ENCODE assay signal across 32 cellular contexts in genomic region chr16:49867234-49867633, GRCh38. TPM values are rescaled to one million over a fixed set of nuclear protein-coding genes. Genes with fewer than 3 reads are reported as not detected.
"Had no signal": no experiment of that assay in that cellular context is flagged by ENCODE, and none has a peak within 500 bp of the region (broad histone marks: within the 10 kb centered on the region; RNA-seq: fewer than 3 reads in every experiment).

No MANE protein-coding gene starts in this region.

- FAIRE-seq: astrocyte, frontal cortex, pancreas, small intestine had no signal

- H3K36me3 ChIP-seq: neutrophil, pancreas, prostate gland, sigmoid colon, stomach, suprapubic skin, tibial artery, upper lobe of right lung had no signal

- ATAC-seq: left colon; naive thymus-derived CD4-positive, alpha-beta T cell; stimulated activated naive B cell treated with anti-CD40 and anti-IgM and Interleukin-4, amounts not matched to agents 10 μg/mL and 1 μg/mL and 100 μg/mL, for 72 hours had no signal

- H3K27me3 ChIP-seq: pancreas, sigmoid colon, tibial artery, upper lobe of right lung had no signal

- DNase-seq: activated CD4-positive, alpha-beta memory T cell treated with anti-CD3 and anti-CD28 coated beads, Interleukin-2, amount 10 ng/mL, durations not matched to agents 7 days and 5 days; activated CD4-positive, alpha-beta T cell treated with anti-CD3 and anti-CD28 coated beads for 1 hour; activated CD4-positive, alpha-beta T cell treated with anti-CD3 and anti-CD28 coated beads, Interleukin-2, amount 10 ng/mL, durations not matched to agents 7 days and 5 days; activated CD8-positive, alpha-beta memory T cell treated with anti-CD3 and anti-CD28 coated beads, Interleukin-2, amount 50 U/mL, for 48 hours; activated gamma-delta T cell; activated naive CD4-positive, alpha-beta T cell treated with anti-CD3 and anti-CD28 coated beads, Interleukin-2, amount 50 U/mL, for 16 hours; activated T-cell treated with anti-CD3 and anti-CD28 coated beads, Interleukin-2, amount 50 U/mL, for 24 hours; amniotic stem cell; caudate nucleus; effector CD4-positive, alpha-beta T cell; islet precursor cell; left colon; midbrain; naive thymus-derived CD4-positive, alpha-beta T cell; pancreas; sigmoid colon; small intestine; stimulated activated CD4-positive, alpha-beta T cell treated with anti-CD3 and anti-CD28 coated beads, Interleukin-1b, Interleukin-23, amount 100 ng/mL, for 48 hours; stimulated activated CD4-positive, alpha-beta T cell treated with anti-CD3 and anti-CD28 coated beads, Interleukin-4, amount 100 ng/mL, for 4 hours; stimulated activated naive B cell treated with anti-CD40 and anti-IgM and Interleukin-4, amounts not matched to agents 10 μg/mL and 1 μg/mL and 100 μg/mL, for 72 hours; stomach; SW 1271; tibial artery; upper lobe of right lung had no signal

- H3K9me3 ChIP-seq: neutrophil, pancreas, prostate gland, sigmoid colon, stomach, suprapubic skin, tibial artery, upper lobe of right lung had no signal

- H3K4me1 ChIP-seq: prostate gland, sigmoid colon, stomach, tibial artery, upper lobe of right lung had no signal

- H3K4me3 ChIP-seq: pancreas, prostate gland, sigmoid colon, stomach, suprapubic skin, tibial artery, upper lobe of right lung had no signal

- H3K36me3 Mint-ChIP-seq: naive thymus-derived CD4-positive, alpha-beta T cell; stimulated activated naive B cell treated with anti-CD40 and anti-IgM and Interleukin-4, amounts not matched to agents 10 μg/mL and 1 μg/mL and 100 μg/mL, for 72 hours; WTC11 had no signal

- H3K4me1 Mint-ChIP-seq: activated CD4-positive, alpha-beta memory T cell treated with anti-CD3 and anti-CD28 coated beads, Interleukin-2, amount 10 ng/mL, durations not matched to agents 7 days and 5 days; activated CD4-positive, alpha-beta T cell treated with anti-CD3 and anti-CD28 coated beads, Interleukin-2, amount 10 ng/mL, durations not matched to agents 7 days and 5 days; naive thymus-derived CD4-positive, alpha-beta T cell; stimulated activated naive B cell treated with anti-CD40 and anti-IgM and Interleukin-4, amounts not matched to agents 10 μg/mL and 1 μg/mL and 100 μg/mL, for 72 hours had no signal

- H3K27ac Mint-ChIP-seq: activated CD4-positive, alpha-beta memory T cell treated with anti-CD3 and anti-CD28 coated beads, Interleukin-2, amount 10 ng/mL, durations not matched to agents 7 days and 5 days; activated CD4-positive, alpha-beta T cell treated with anti-CD3 and anti-CD28 coated beads, Interleukin-2, amount 10 ng/mL, durations not matched to agents 7 days and 5 days; activated T-cell treated with anti-CD3 and anti-CD28 coated beads, Interleukin-2, amount 50 U/mL, for 24 hours; dendritic cell treated with granulocyte-macrophage colony-stimulating factor and Interleukin-4, amounts not matched to agents 40 ng/mL and 50 ng/mL, for 4 days; naive thymus-derived CD4-positive, alpha-beta T cell; stimulated activated naive B cell treated with anti-CD40 and anti-IgM and Interleukin-4, amounts not matched to agents 10 μg/mL and 1 μg/mL and 100 μg/mL, for 72 hours; T-helper 1 cell treated with Interleukin-12 subunit alpha and Interleukin-12 subunit beta and Interleukin-4 antibody, amounts not matched to agents 30 μg/mL and 1 μg/mL, for 36 hours; WTC11 had no signal

- H3K4me3 Mint-ChIP-seq: activated CD4-positive, alpha-beta memory T cell treated with anti-CD3 and anti-CD28 coated beads, Interleukin-2, amount 10 ng/mL, durations not matched to agents 7 days and 5 days; activated CD4-positive, alpha-beta T cell treated with anti-CD3 and anti-CD28 coated beads, Interleukin-2, amount 10 ng/mL, durations not matched to agents 7 days and 5 days; activated T-cell treated with anti-CD3 and anti-CD28 coated beads, Interleukin-2, amount 50 U/mL, for 24 hours; dendritic cell treated with granulocyte-macrophage colony-stimulating factor and Interleukin-4, amounts not matched to agents 40 ng/mL and 50 ng/mL, for 4 days; naive thymus-derived CD4-positive, alpha-beta T cell; stimulated activated naive B cell treated with anti-CD40 and anti-IgM and Interleukin-4, amounts not matched to agents 10 μg/mL and 1 μg/mL and 100 μg/mL, for 72 hours; T-helper 1 cell treated with Interleukin-12 subunit alpha and Interleukin-12 subunit beta and Interleukin-4 antibody, amounts not matched to agents 30 μg/mL and 1 μg/mL, for 36 hours; WTC11 had no signal

- H3K9me3 Mint-ChIP-seq: activated CD4-positive, alpha-beta memory T cell treated with anti-CD3 and anti-CD28 coated beads, Interleukin-2, amount 10 ng/mL, durations not matched to agents 7 days and 5 days; activated CD4-positive, alpha-beta T cell treated with anti-CD3 and anti-CD28 coated beads, Interleukin-2, amount 10 ng/mL, durations not matched to agents 7 days and 5 days; activated T-cell treated with anti-CD3 and anti-CD28 coated beads, Interleukin-2, amount 50 U/mL, for 24 hours; dendritic cell treated with granulocyte-macrophage colony-stimulating factor and Interleukin-4, amounts not matched to agents 40 ng/mL and 50 ng/mL, for 4 days; naive thymus-derived CD4-positive, alpha-beta T cell; stimulated activated naive B cell treated with anti-CD40 and anti-IgM and Interleukin-4, amounts not matched to agents 10 μg/mL and 1 μg/mL and 100 μg/mL, for 72 hours; T-helper 1 cell treated with Interleukin-12 subunit alpha and Interleukin-12 subunit beta and Interleukin-4 antibody, amounts not matched to agents 30 μg/mL and 1 μg/mL, for 36 hours; WTC11 had no signal

- H3K27ac ChIP-seq: neutrophil, pancreas, prostate gland, suprapubic skin, tibial artery, upper lobe of right lung had no signal

RNA-seq across cellular contexts. Expression of gene ZNF423, which starts 11.3 kb away (rescaled TPM):
- total RNA-seq: activated CD4-positive, alpha-beta memory T cell treated with anti-CD3 and anti-CD28 coated beads, Interleukin-2, amount 10 ng/mL, durations not matched to agents 7 days and 5 days; activated CD4-positive, alpha-beta T cell treated with anti-CD3 and anti-CD28 coated beads, Interleukin-2, amount 10 ng/mL, durations not matched to agents 7 days and 5 days; naive thymus-derived CD4-positive, alpha-beta T cell had no signal
- polyA plus RNA-seq: naive thymus-derived CD4-positive, alpha-beta T cell had no signal
